ENCODE assay signal across 23 cellular contexts in the genomic region with DNA sequence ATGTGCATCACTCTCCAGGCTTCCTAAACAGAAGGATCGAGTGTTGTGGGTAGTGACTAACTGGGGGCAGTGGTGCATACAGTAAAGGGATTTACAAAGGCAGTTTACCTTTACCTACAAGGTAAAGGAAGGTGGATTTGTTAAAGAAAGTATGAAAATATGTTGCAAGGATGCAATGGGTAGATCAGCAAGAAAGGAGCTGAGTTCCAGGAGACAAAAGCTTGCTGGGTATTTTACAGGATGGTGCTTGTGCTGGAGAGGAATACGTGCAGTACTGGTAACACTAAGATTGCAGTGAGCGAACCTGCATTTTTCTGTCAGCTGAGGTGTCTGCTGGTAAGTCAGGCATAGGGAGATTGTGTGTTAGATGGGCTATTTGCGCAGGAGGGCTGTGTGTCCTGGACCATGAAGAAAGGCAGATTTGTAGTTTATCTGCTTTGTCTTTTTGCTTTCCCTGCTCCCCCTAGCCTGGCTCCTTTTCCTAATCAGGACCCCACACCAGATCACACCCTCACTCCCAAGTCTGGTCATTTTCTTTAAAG.
"Had no signal": no experiment of that assay in that cellular context is flagged by ENCODE, and none has a peak within 500 bp of the region (broad histone marks: within the 10 kb centered on the region; RNA-seq: fewer than 3 reads in every experiment).

No MANE protein-coding gene starts in this region.

- H3K27me3 ChIP-seq: suprapubic skin had no signal

- H3K36me3 ChIP-seq: prostate gland, spleen, suprapubic skin had no signal

- H3K27ac Mint-ChIP-seq: effector memory CD8-positive, alpha-beta T cell; immature natural killer cell; memory B cell; naive B cell; natural killer cell treated with Interleukin-12 subunit alpha and Interleukin-12 subunit beta and Interleukin-15 and Interleukin-18, amount 100 ng/mL, for 72 hours; stimulated activated memory B cell treated with anti-CD40 and anti-IgM and Interleukin-4, amounts not matched to agents 10 μg/mL and 1 μg/mL and 100 μg/mL, for 72 hours; stimulated activated naive CD8-positive, alpha-beta T cell treated with anti-CD3 and anti-CD28 coated beads, Interleukin-15, Interleukin-2, amounts not matched to agents 100 ng/mL and 50 ng/mL, for 24 hours; type B pancreatic cell had no signal

- DNase-seq: cerebellar nuclear complex; cortex of kidney; effector memory CD8-positive, alpha-beta T cell; erythroblast; hypothalamus; immature natural killer cell; islet precursor cell; kidney glomerular epithelial cell; naive B cell; nucleus accumbens; right cardiac atrium; spleen; stimulated activated CD4-positive, alpha-beta T cell treated with anti-CD3 and anti-CD28 coated beads, Interleukin-4, amount 100 ng/mL, for 4 hours had no signal

- H3K27ac ChIP-seq: prostate gland, spleen, suprapubic skin had no signal

- H3K4me3 ChIP-seq: lung, prostate gland, skin epidermis, spleen, suprapubic skin had no signal

- H3K4me3 Mint-ChIP-seq: effector memory CD8-positive, alpha-beta T cell; immature natural killer cell; memory B cell; naive B cell; natural killer cell treated with Interleukin-12 subunit alpha and Interleukin-12 subunit beta and Interleukin-15 and Interleukin-18, amount 100 ng/mL, for 72 hours; stimulated activated memory B cell treated with anti-CD40 and anti-IgM and Interleukin-4, amounts not matched to agents 10 μg/mL and 1 μg/mL and 100 μg/mL, for 72 hours; stimulated activated naive CD8-positive, alpha-beta T cell treated with anti-CD3 and anti-CD28 coated beads, Interleukin-15, Interleukin-2, amounts not matched to agents 100 ng/mL and 50 ng/mL, for 24 hours; type B pancreatic cell had no signal

- H3K4me1 ChIP-seq: prostate gland, spleen had no signal

- H3K9me3 ChIP-seq: prostate gland, spleen, suprapubic skin had no signal

- H3K4me1 Mint-ChIP-seq: immature natural killer cell; memory B cell; naive B cell; stimulated activated memory B cell treated with anti-CD40 and anti-IgM and Interleukin-4, amounts not matched to agents 10 μg/mL and 1 μg/mL and 100 μg/mL, for 72 hours had no signal

- ATAC-seq: effector memory CD8-positive, alpha-beta T cell; left lobe of liver; right cardiac atrium had no signal

- H3K27me3 Mint-ChIP-seq: stimulated activated memory B cell treated with anti-CD40 and anti-IgM and Interleukin-4, amounts not matched to agents 10 μg/mL and 1 μg/mL and 100 μg/mL, for 72 hours had no signal

- H3K36me3 Mint-ChIP-seq: immature natural killer cell; memory B cell; naive B cell; natural killer cell treated with Interleukin-12 subunit alpha and Interleukin-12 subunit beta and Interleukin-15 and Interleukin-18, amount 100 ng/mL, for 72 hours; stimulated activated memory B cell treated with anti-CD40 and anti-IgM and Interleukin-4, amounts not matched to agents 10 μg/mL and 1 μg/mL and 100 μg/mL, for 72 hours; type B pancreatic cell had no signal

- H3K9me3 Mint-ChIP-seq: effector memory CD8-positive, alpha-beta T cell; immature natural killer cell; memory B cell; naive B cell; natural killer cell treated with Interleukin-12 subunit alpha and Interleukin-12 subunit beta and Interleukin-15 and Interleukin-18, amount 100 ng/mL, for 72 hours; stimulated activated memory B cell treated with anti-CD40 and anti-IgM and Interleukin-4, amounts not matched to agents 10 μg/mL and 1 μg/mL and 100 μg/mL, for 72 hours; stimulated activated naive CD8-positive, alpha-beta T cell treated with anti-CD3 and anti-CD28 coated beads, Interleukin-15, Interleukin-2, amounts not matched to agents 100 ng/mL and 50 ng/mL, for 24 hours; type B pancreatic cell had no signal
